17 cellular contexts compared by ENCODE assay signal in the genomic region with DNA sequence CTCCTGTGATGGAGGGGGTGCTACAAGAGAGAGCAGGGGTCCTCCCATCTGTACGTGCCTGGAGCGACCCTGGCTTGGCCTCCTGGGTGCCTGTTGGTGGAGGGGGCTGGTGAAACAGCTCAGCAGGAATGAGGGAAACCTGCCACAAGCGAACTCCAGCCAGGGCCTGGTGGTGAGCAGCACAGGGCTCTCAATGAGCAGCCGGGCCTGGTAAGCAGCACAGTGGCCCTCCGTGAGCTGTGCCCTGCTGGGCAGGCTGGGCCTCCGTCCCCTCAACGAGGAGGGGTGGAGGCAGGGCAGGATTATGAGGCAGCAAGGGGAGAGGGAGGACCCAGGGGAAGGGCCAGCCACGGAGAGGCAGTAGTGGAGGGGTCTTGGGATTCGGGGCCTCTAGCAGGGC.
A peak's percentile ranks its signal among the peaks of the same experiment; 100 is the strongest.
DNase-seq lines count a peak whose midpoint lies in the region; ATAC-seq and TF ChIP-seq lines count a peak whose summit lies in the region.
"Had no signal": no experiment of that assay in that cellular context is flagged by ENCODE, and none has a peak within 500 bp of the region (broad histone marks: within the 10 kb centered on the region; RNA-seq: fewer than 3 reads in every experiment).

No MANE protein-coding gene starts in this region.

- H3K18ac ChIP-seq in neuronal stem cell (ENCODE audit: low read length) = peak overlapping the region; percentile 74

- intact Hi-C loops in A673 (cut with micrococcal nuclease; ENCODE audit: unreplicated experiment) (no loop called here), PC-3 (cut with micrococcal nuclease) (no loop called here)

- no peaks in the 10 kb centered on the region for H3F3A ChIP-seq in PC-3 (ENCODE audit: low read length, unreplicated experiment)

- no TSS peak for BruUV-seq in A673 (replicated peaks; lab: Mats Ljungman, UMichigan)
- BruUV-seq in PC-3 (replicated peaks; lab: Mats Ljungman, UMichigan) = no TSS peak

- no peak overlapping the region for H3K4ac ChIP-seq in neuronal stem cell (ENCODE audit: low read length)

- no peak overlapping the region for H3K4me3 ChIP-seq in neuronal stem cell (ENCODE audit: low read length in 2 of 2)
- no peak overlapping the region for H3K4me3 ChIP-seq in A673 (ENCODE audit: low read depth, low read length, poor library complexity, severe bottlenecking)
- no peak overlapping the region for H3K4me3 ChIP-seq in PC-3 (ENCODE audit: low read length)
- H3K4me3 ChIP-seq: BLaER1, HAP-1 had no signal

- no peak overlapping the region for H2BK15ac ChIP-seq in neuronal stem cell (ENCODE audit: low read length)

- H4K8ac ChIP-seq in neuronal stem cell (ENCODE audit: low read depth, low read length) = no peak overlapping the region

- H2BK5ac ChIP-seq in neuronal stem cell (ENCODE audit: low read length) = no peak overlapping the region

- TF ChIP-seq CTCF in A673 (conservative IDR thresholded peaks at IDR 0.05; ENCODE audit: low read depth, low read length) = no peak
- TF ChIP-seq CTCF in PC-3 (conservative IDR thresholded peaks at IDR 0.05; ENCODE audit: low read depth, low read length) = no peak

- H3K36me3 ChIP-seq in neuronal stem cell (replicated peaks in 1 of 2; ENCODE audit: control insufficient read depth in 2 of 2, insufficient read depth in 2 of 2, low read length in 2 of 2) (peaks cover 0 to 2% of the 10 kb centered on the region in 2 donors), A673 (ENCODE audit: insufficient read depth, low read length, poor library complexity, severe bottlenecking) (no peaks in the 10 kb centered on the region), PC-3 (ENCODE audit: low read depth, low read length) (no peaks in the 10 kb centered on the region)
- H3K36me3 ChIP-seq: BLaER1, HAP-1 had no signal

- no peak overlapping the region for H2AK5ac ChIP-seq in neuronal stem cell (ENCODE audit: low read depth, low read length)

- DNase-seq in NCI-H82 (lab: John Stamatoyannopoulos, UW) (peak; percentile 58), NCI-H82 treated with DMSO at 0.1 percent for 48 hours (lab: John Stamatoyannopoulos, UW; ENCODE audit: unreplicated experiment) (no peak), ecto neural progenitor cell (ENCODE audit: low spot score) (peak; percentile 62), neuronal stem cell (ENCODE audit: low spot score) (no peak), A673 (ENCODE audit: low spot score) (no peak), PC-3 (no peak)
- DNase-seq in activated CD8-positive, alpha-beta memory T cell treated with anti-CD3 and anti-CD28 coated beads for 24 hours = no peak
- DNase-seq: AML-193; Caco-2; CD8-positive, alpha-beta memory T cell; DMS53; GF-D8; HFFc6 had no signal

- H2BK120ac ChIP-seq in neuronal stem cell (ENCODE audit: low read depth, low read length) = no peak overlapping the region

- H3K4me1 ChIP-seq in neuronal stem cell (ENCODE audit: control insufficient read depth in 2 of 2, insufficient read depth in 1 of 2, low read depth in 1 of 2, low read length in 2 of 2) = peaks cover 13 to 53% of the 10 kb centered on the region in 2 donors
- no peaks in the 10 kb centered on the region for H3K4me1 ChIP-seq in A673 (ENCODE audit: insufficient read depth, low read length, poor library complexity, severe bottlenecking)
- H3K4me1 ChIP-seq in PC-3 (ENCODE audit: insufficient read depth, low read length) = no peaks in the 10 kb centered on the region
- H3K4me1 ChIP-seq: Caco-2, HAP-1 had no signal

- no peaks in the 10 kb centered on the region for H3K9me3 ChIP-seq in neuronal stem cell (replicated peaks in 1 of 2; ENCODE audit: control insufficient read depth in 2 of 2, insufficient read depth in 1 of 2, low read depth in 1 of 2, low read length in 2 of 2)
- H3K9me3 ChIP-seq in A673 (ENCODE audit: low read depth, low read length, poor library complexity, severe bottlenecking) = no peaks in the 10 kb centered on the region
- H3K9me3 ChIP-seq in PC-3 (ENCODE audit: low read length) = no peaks in the 10 kb centered on the region
- H3K9me3 ChIP-seq: BLaER1, Caco-2, HAP-1 had no signal

- ATAC-seq in PC-3 = no peak
- ATAC-seq: HepG2 had no signal

- no peak overlapping the region for H3K27ac ChIP-seq in neuronal stem cell (replicated peaks; ENCODE audit: low read length)
- H3K27ac ChIP-seq in A673 (ENCODE audit: low read depth, low read length, poor library complexity, severe bottlenecking) = no peak overlapping the region
- no peak overlapping the region for H3K27ac ChIP-seq in PC-3 (ENCODE audit: low read length)
- H3K27ac ChIP-seq: 22Rv1, BLaER1 had no signal

- no peak overlapping the region for H4K91ac ChIP-seq in neuronal stem cell (ENCODE audit: low read depth, low read length, poor library complexity)

- no CpG with 5 or more reads among the region's 9 CpGs for WGBS in neuronal stem cell (ENCODE audit: extremely low coverage in 2 of 2, insufficient read length in 2 of 2, insufficient replicate concordance in 1 of 2), 2 donors

- H3K79me1 ChIP-seq in neuronal stem cell (ENCODE audit: low read depth, low read length) = peaks cover 24% of the 10 kb centered on the region

- peak overlapping the region; percentile 51 for H3K23ac ChIP-seq in neuronal stem cell (ENCODE audit: low read depth, low read length, poor library complexity)

- POLR2A ChIA-PET in A673 (lab: Charles Lee; ENCODE audit: low non-redundant PET) = no interaction called here
- POLR2A ChIA-PET in PC-3 (lab: Charles Lee; ENCODE audit: unreplicated experiment) = no interaction called here

- H3K79me2 ChIP-seq in PC-3 (ENCODE audit: low read length) = no peaks in the 10 kb centered on the region

- H3K14ac ChIP-seq in neuronal stem cell (ENCODE audit: low read length) = no peak overlapping the region

- H3K9ac ChIP-seq in neuronal stem cell (ENCODE audit: low read depth, low read length, poor library complexity) (peak overlapping the region; percentile 61), PC-3 (ENCODE audit: low read length) (no peak overlapping the region)
- H3K9ac ChIP-seq: BLaER1 had no signal

- H2AFZ ChIP-seq in neuronal stem cell (ENCODE audit: low read length) (no peak overlapping the region), PC-3 (ENCODE audit: low read length) (no peak overlapping the region)

- H3K4me2 ChIP-seq in neuronal stem cell (ENCODE audit: insufficient read depth, low read length, poor library complexity, severe bottlenecking) (no peak overlapping the region), PC-3 (ENCODE audit: low read length) (no peak overlapping the region)
- H3K4me2 ChIP-seq: BLaER1 had no signal

- H2BK12ac ChIP-seq in neuronal stem cell (ENCODE audit: low read length) = no peak overlapping the region

- H3K27me3 ChIP-seq in neuronal stem cell (ENCODE audit: control insufficient read depth in 3 of 3, insufficient read depth in 3 of 3, low read depth in 1 of 3, low read length in 3 of 3) (no peaks in the 10 kb centered on the region), A673 (replicated peaks; ENCODE audit: insufficient read depth, low read depth, low read length, poor library complexity) (no peaks in the 10 kb centered on the region), PC-3 (ENCODE audit: low read length) (peaks cover 95% of the 10 kb centered on the region)
- H3K27me3 ChIP-seq: BLaER1 had no signal

- CTCF ChIA-PET in A673 (lab: Charles Lee) (no interaction called here), PC-3 (lab: Charles Lee) (no interaction called here)

- no peaks in the 10 kb centered on the region; the same call in 1 of the 2 replicates for H3K9me2 ChIP-seq in PC-3 (replicated peaks; ENCODE audit: low read length)

- no peaks in the 10 kb centered on the region for H4K20me1 ChIP-seq in PC-3 (ENCODE audit: low read length)

Comparison
In these comparisons a context has a peak if more than half of its experiments do, and no peak if none do; other contexts are left out.
1. DNase-seq: peak in NCI-H82 (single experiment) and ecto neural progenitor cell (single experiment); none in NCI-H82 treated with DMSO at 0.1 percent for 48 hours (single experiment), neuronal stem cell (single experiment), A673 (single experiment), PC-3 (single experiment) and activated CD8-positive, alpha-beta memory T cell treated with anti-CD3 and anti-CD28 coated beads for 24 hours (single experiment).